ENCODE assay signal across 2 cellular contexts in the genomic region with DNA sequence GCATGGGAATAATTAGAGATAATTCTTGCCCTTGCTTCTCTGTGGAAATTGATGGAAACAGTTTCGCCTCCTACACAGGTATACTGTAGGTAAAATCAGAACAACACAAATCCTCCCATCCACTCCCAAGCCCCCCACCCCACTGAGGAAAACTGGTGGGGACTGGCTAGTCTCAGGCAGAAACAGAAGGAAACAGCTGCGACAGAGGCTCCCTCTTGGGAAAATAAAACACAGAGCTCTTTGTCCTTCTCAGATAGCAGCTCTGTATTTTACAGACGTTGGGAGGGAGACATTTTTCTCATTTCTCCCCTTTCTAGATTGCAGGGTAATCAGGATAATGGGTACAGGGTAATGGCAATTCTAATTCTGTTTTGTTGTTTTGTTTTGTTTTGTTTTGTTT.
TF ChIP-seq lines count a peak whose summit lies in the region.

No MANE protein-coding gene starts in this region.

TF ChIP-seq in A549, 52 proteins besides CTCF, POLR2A, EP300 and RAD21:
- TF ChIP-seq SMC3 (IDR thresholded peaks at IDR 0.05) (no peak), CBX8 (IDR thresholded peaks at IDR 0.05) (0 out of 2 replicates have a peak, but pooled peaks have one; percentile 63), GATA3 (IDR thresholded peaks at IDR 0.05; ENCODE audit: borderline replicate concordance) (no peak)

TF ChIP-seq in K562, 482 proteins besides CTCF, POLR2A, EP300 and RAD21:
- TF ChIP-seq SRSF7 (optimal IDR thresholded peaks at IDR 0.05; ENCODE audit: low read depth, low read length) (no peak), ARID3A (IDR thresholded peaks at IDR 0.05; ENCODE audit: borderline replicate concordance, low read depth, low read length) (no peak), BRCA1 (IDR thresholded peaks at IDR 0.05) (no peak), BRCA1 (CRISPR knock-in tag; IDR thresholded peaks at IDR 0.05) (no peak), NFE2 (IDR thresholded peaks at IDR 0.05; ENCODE audit: low read depth) (no peak), ZNF3 (CRISPR knock-in tag; IDR thresholded peaks at IDR 0.05) (no peak), HSF4 (CRISPR knock-in tag; IDR thresholded peaks at IDR 0.05; ENCODE audit: borderline replicate concordance) (no peak), ZNF263 (CRISPR knock-in tag; IDR thresholded peaks at IDR 0.05; ENCODE audit: borderline replicate concordance) (no peak), SAP30 (IDR thresholded peaks at IDR 0.05; ENCODE audit: borderline replicate concordance, insufficient read depth, low read depth, low read length, poor library complexity, severe bottlenecking) (no peak)
